In genomic region chr15:78984041-78984440, GRCh38 we compare ENCODE assay signal across 33 cellular contexts.
"Had no signal": no experiment of that assay in that cellular context is flagged by ENCODE, and none has a peak within 500 bp of the region (broad histone marks: within the 10 kb centered on the region; RNA-seq: fewer than 3 reads in every experiment).

No MANE protein-coding gene starts in this region.

- H3K36me3 Mint-ChIP-seq: activated naive CD4-positive, alpha-beta T cell treated with anti-CD3 and anti-CD28 coated beads, Interleukin-2, amount 50 U/mL, for 24 hours; activated naive CD8-positive, alpha-beta T cell treated with anti-CD3 and anti-CD28 coated beads for 36 hours had no signal

- H3K4me3 Mint-ChIP-seq: activated B cell treated with CpG ODN at 0.5 μM for 24 hours; activated CD8-positive, alpha-beta T cell treated with anti-CD3 and anti-CD28 coated beads for 36 hours; activated naive CD4-positive, alpha-beta T cell treated with anti-CD3 and anti-CD28 coated beads for 36 hours; activated naive CD4-positive, alpha-beta T cell treated with anti-CD3 and anti-CD28 coated beads, Interleukin-2, amount 50 U/mL, for 24 hours; activated naive CD8-positive, alpha-beta T cell treated with anti-CD3 and anti-CD28 coated beads for 36 hours; activated naive CD8-positive, alpha-beta T cell treated with anti-CD3 and anti-CD28 coated beads, Interleukin-2, amount 50 U/mL, for 24 hours; activated T-helper 1 cell treated with anti-CD3 and anti-CD28 coated beads, Interleukin-12 subunit alpha, Interleukin-12 subunit beta, Interleukin-2, Interleukin-4 antibody, amounts not matched to agents 30 ng/mL and 10 ng/mL and 1 ng/mL, durations not matched to agents 14 hours and 24 hours and 36 hours; T-helper 17 cell; T-helper 2 cell treated with Interferon-gamma antibody and Interleukin-4, amounts not matched to agents 5 μg/mL and 100 μg/mL, for 36 hours had no signal

- H3K4me1 Mint-ChIP-seq: activated naive CD4-positive, alpha-beta T cell treated with anti-CD3 and anti-CD28 coated beads, Interleukin-2, amount 50 U/mL, for 24 hours; activated naive CD8-positive, alpha-beta T cell treated with anti-CD3 and anti-CD28 coated beads for 36 hours had no signal

- H3K9me3 Mint-ChIP-seq: activated B cell treated with CpG ODN at 0.5 μM for 24 hours; activated CD8-positive, alpha-beta T cell treated with anti-CD3 and anti-CD28 coated beads for 36 hours; activated naive CD4-positive, alpha-beta T cell treated with anti-CD3 and anti-CD28 coated beads for 36 hours; activated naive CD4-positive, alpha-beta T cell treated with anti-CD3 and anti-CD28 coated beads, Interleukin-2, amount 50 U/mL, for 24 hours; activated naive CD8-positive, alpha-beta T cell treated with anti-CD3 and anti-CD28 coated beads for 36 hours; activated naive CD8-positive, alpha-beta T cell treated with anti-CD3 and anti-CD28 coated beads, Interleukin-2, amount 50 U/mL, for 24 hours; activated T-helper 1 cell treated with anti-CD3 and anti-CD28 coated beads, Interleukin-12 subunit alpha, Interleukin-12 subunit beta, Interleukin-2, Interleukin-4 antibody, amounts not matched to agents 30 ng/mL and 10 ng/mL and 1 ng/mL, durations not matched to agents 14 hours and 24 hours and 36 hours; activated T-helper 2 cell treated with anti-CD3 and anti-CD28 coated beads, Interferon-gamma antibody, Interleukin-2, Interleukin-4, amounts not matched to agents 10 μg/mL and 5 μg/mL and 100 μg/mL, durations not matched to agents 14 hours and 24 hours and 36 hours; T-helper 2 cell treated with Interferon-gamma antibody and Interleukin-4, amounts not matched to agents 5 μg/mL and 100 μg/mL, for 36 hours had no signal

- DNase-seq: activated B cell treated with CpG ODN at 0.5 μM for 24 hours; activated CD4-positive, alpha-beta T cell treated with anti-CD3 and anti-CD28 coated beads for 48 hours; activated CD4-positive, alpha-beta T cell treated with anti-CD3 and anti-CD28 coated beads, Interleukin-2, amount 50 U/mL, for 1 hour; activated CD4-positive, alpha-beta T cell treated with anti-CD3 and anti-CD28 coated beads, Interleukin-2, amount 50 U/mL, for 48 hours; activated CD8-positive, alpha-beta memory T cell treated with anti-CD3 and anti-CD28 coated beads for 24 hours; activated CD8-positive, alpha-beta memory T cell treated with anti-CD3 and anti-CD28 coated beads, Interleukin-2, amount 50 U/mL, for 4 hours; activated CD8-positive, alpha-beta T cell treated with anti-CD3 and anti-CD28 coated beads for 36 hours; activated effector memory CD4-positive, alpha-beta T cell treated with anti-CD3 and anti-CD28 coated beads, Interleukin-2, amount 50 U/mL, for 16 hours; activated naive CD4-positive, alpha-beta T cell treated with anti-CD3 and anti-CD28 coated beads for 36 hours; activated naive CD8-positive, alpha-beta T cell treated with anti-CD3 and anti-CD28 coated beads for 36 hours; activated naive CD8-positive, alpha-beta T cell treated with anti-CD3 and anti-CD28 coated beads, Interleukin-2, amount 50 U/mL, for 24 hours; activated T-cell treated with anti-CD3 and anti-CD28 coated beads, Interleukin-2, amount 50 U/mL, for 1 hour; activated T-cell treated with anti-CD3 and anti-CD28 coated beads, Interleukin-2, amount 50 U/mL, for 48 hours; amygdala; body of pancreas; caudate nucleus; colonic mucosa; dermis blood vessel endothelial cell; effector CD8-positive, alpha-beta T cell; esophagus squamous epithelium; foreskin melanocyte; T-helper 1 cell; T-helper 17 cell; T1000; WERI-Rb-1 had no signal

- H3K27me3 ChIP-seq: adrenal gland, body of pancreas, colonic mucosa, esophagus squamous epithelium, gastroesophageal sphincter had no signal

- H3K4me1 ChIP-seq: colonic mucosa had no signal

- H3K4me3 ChIP-seq: adrenal gland, body of pancreas, colonic mucosa, esophagus squamous epithelium, gastroesophageal sphincter had no signal

- H3K36me3 ChIP-seq: adrenal gland, colonic mucosa, esophagus squamous epithelium, gastroesophageal sphincter, WERI-Rb-1 had no signal

- H3K27ac Mint-ChIP-seq: activated B cell treated with CpG ODN at 0.5 μM for 24 hours; activated CD8-positive, alpha-beta T cell treated with anti-CD3 and anti-CD28 coated beads for 36 hours; activated naive CD4-positive, alpha-beta T cell treated with anti-CD3 and anti-CD28 coated beads for 36 hours; activated naive CD4-positive, alpha-beta T cell treated with anti-CD3 and anti-CD28 coated beads, Interleukin-2, amount 50 U/mL, for 24 hours; activated naive CD8-positive, alpha-beta T cell treated with anti-CD3 and anti-CD28 coated beads for 36 hours; activated naive CD8-positive, alpha-beta T cell treated with anti-CD3 and anti-CD28 coated beads, Interleukin-2, amount 50 U/mL, for 24 hours; activated T-helper 1 cell treated with anti-CD3 and anti-CD28 coated beads, Interleukin-12 subunit alpha, Interleukin-12 subunit beta, Interleukin-2, Interleukin-4 antibody, amounts not matched to agents 30 ng/mL and 10 ng/mL and 1 ng/mL, durations not matched to agents 14 hours and 24 hours and 36 hours; activated T-helper 2 cell treated with anti-CD3 and anti-CD28 coated beads, Interferon-gamma antibody, Interleukin-2, Interleukin-4, amounts not matched to agents 10 μg/mL and 5 μg/mL and 100 μg/mL, durations not matched to agents 14 hours and 24 hours and 36 hours; T-helper 17 cell; T-helper 2 cell treated with Interferon-gamma antibody and Interleukin-4, amounts not matched to agents 5 μg/mL and 100 μg/mL, for 36 hours had no signal

- H3K27me3 Mint-ChIP-seq: activated B cell treated with CpG ODN at 0.5 μM for 24 hours; activated naive CD8-positive, alpha-beta T cell treated with anti-CD3 and anti-CD28 coated beads for 36 hours had no signal

- H3K27ac ChIP-seq: adrenal gland, body of pancreas, colonic mucosa, epithelial cell of prostate, esophagus squamous epithelium, WERI-Rb-1 had no signal

- ATAC-seq: activated CD4-positive, CD25-positive, alpha-beta regulatory T cell treated with anti-CD3 and anti-CD28 coated beads, Interleukin-2, amount 50 U/mL, for 24 hours; activated CD8-positive, alpha-beta T cell treated with anti-CD3 and anti-CD28 coated beads for 36 hours; activated naive CD8-positive, alpha-beta T cell treated with anti-CD3 and anti-CD28 coated beads, Interleukin-2, amount 50 U/mL, for 24 hours; body of pancreas; gastroesophageal sphincter; T-helper 17 cell had no signal

- H3K9me3 ChIP-seq: adrenal gland, body of pancreas, colonic mucosa, esophagus squamous epithelium, gastroesophageal sphincter had no signal
